Comparison of ENCODE assay signal across 17 cellular contexts in genomic region chr14:68922201-68922613, GRCh38. TPM values are rescaled to one million over a fixed set of nuclear protein-coding genes. Genes with fewer than 3 reads are reported as not detected.
DNase-seq lines count a peak whose midpoint lies in the region; ATAC-seq and TF ChIP-seq lines count a peak whose summit lies in the region.
"Had no signal": no experiment of that assay in that cellular context is flagged by ENCODE, and none has a peak within 500 bp of the region (broad histone marks: within the 10 kb centered on the region; RNA-seq: fewer than 3 reads in every experiment).

No MANE protein-coding gene starts in this region.

- H3K27me3 ChIP-seq in esophagus (ENCODE audit: control insufficient read depth in 1 of 2, insufficient read depth in 2 of 2, low read length in 2 of 2) (no peaks in the 10 kb centered on the region), muscle layer of duodenum (ENCODE audit: low read depth, low read length) (no peaks in the 10 kb centered on the region), thoracic aorta (replicated peaks; ENCODE audit: insufficient read depth) (no peaks in the 10 kb centered on the region)

- DNase-seq in DMS 273 (lab: John Stamatoyannopoulos, UW; ENCODE audit: unreplicated experiment) = peak; percentile 48
- DNase-seq in DMS 273 treated with DMSO at 0.1 percent for 48 hours (lab: John Stamatoyannopoulos, UW) = no peak
- DNase-seq in thoracic aorta (ENCODE audit: low spot score) = no peak
- DNase-seq in stimulated activated CD4-positive, alpha-beta T cell treated with anti-CD3 and anti-CD28 coated beads, Interleukin-12 subunit alpha, Interleukin-12 subunit beta, amount 100 ng/mL, for 4 hours = no peak
- DNase-seq: activated CD4-positive, alpha-beta T cell treated with anti-CD3 and anti-CD28 coated beads, Interleukin-2, amount 10 ng/mL, durations not matched to agents 24 days and 14 days; activated T-cell treated with anti-CD3 and anti-CD28 coated beads, Interleukin-2, amount 50 U/mL, for 48 hours; effector memory CD4-positive, alpha-beta T cell; GF-D8; NCI-H1417; NCI-H526; RPMI8226; stimulated activated naive CD4-positive, alpha-beta T cell treated with Interleukin-2 at 50 U/mL for 16 hours had no signal

- H3K36me3 ChIP-seq in esophagus (ENCODE audit: control insufficient read depth in 2 of 2, insufficient read depth in 2 of 2, low read length in 1 of 2) (peaks cover 3 to 28% of the 10 kb centered on the region in 2 donors), muscle layer of duodenum (ENCODE audit: control insufficient read depth in 1 of 2, insufficient read depth in 2 of 2, low read length in 2 of 2) (peaks cover 17 to 30% of the 10 kb centered on the region in 2 donors), thoracic aorta (peaks cover 25% of the 10 kb centered on the region)

- H3K27ac ChIP-seq in esophagus (ENCODE audit: low read depth in 2 of 2, low read length in 1 of 2) = peak overlapping the region; percentile 59 to 79
- H3K27ac ChIP-seq in muscle layer of duodenum (ENCODE audit: low read length) = peak overlapping the region; percentile 84
- peak overlapping the region; percentile 92 to 97 for H3K27ac ChIP-seq in thoracic aorta
- H3K27ac ChIP-seq: 22Rv1 had no signal

- peaks cover 0 to 5% of the 10 kb centered on the region in 2 donors for H3K9me3 ChIP-seq in esophagus (ENCODE audit: control insufficient read depth in 2 of 2, insufficient read depth in 1 of 2, low read depth in 1 of 2, low read length in 1 of 2)
- peaks cover 0 to 3% of the 10 kb centered on the region in 2 donors for H3K9me3 ChIP-seq in muscle layer of duodenum (ENCODE audit: control insufficient read depth in 1 of 2, low read length in 2 of 2)
- H3K9me3 ChIP-seq in thoracic aorta = no peaks in the 10 kb centered on the region

- no peak for TF ChIP-seq CTCF in thoracic aorta (IDR thresholded peaks at IDR 0.05)

- H3K4me1 ChIP-seq in esophagus (ENCODE audit: control insufficient read depth in 2 of 2, insufficient read depth in 2 of 2, low read length in 1 of 2) = peaks cover 0 to 8% of the 10 kb centered on the region in 2 donors
- peaks cover 2 to 67% of the 10 kb centered on the region in 2 donors for H3K4me1 ChIP-seq in muscle layer of duodenum (ENCODE audit: control insufficient read depth in 1 of 2, insufficient read depth in 2 of 2, low read length in 2 of 2)
- peaks cover 28 to 96% of the 10 kb centered on the region in 2 donors for H3K4me1 ChIP-seq in thoracic aorta (ENCODE audit: control insufficient read depth in 1 of 2, low read depth in 2 of 2)

- 50 to 56% methylated on average over 6 of the region's 6 CpGs for WGBS in esophagus, 2 donors

- H3K4me3 ChIP-seq in esophagus (ENCODE audit: low read depth in 1 of 2, low read length in 2 of 2) (no peak overlapping the region), muscle layer of duodenum (ENCODE audit: low read depth in 1 of 2, low read length in 2 of 2) (no peak overlapping the region), thoracic aorta (no peak overlapping the region)

- no peak for ATAC-seq in thoracic aorta (ENCODE audit: insufficient number of reproducible peaks, low FRiP score, low read depth)
- ATAC-seq in HG03108 (IDR thresholded peaks at IDR 0.05; ENCODE audit: unreplicated experiment) = no peak
- no peak for ATAC-seq in GM18873 (IDR thresholded peaks at IDR 0.05; ENCODE audit: low FRiP score, unreplicated experiment)

RNA-seq across cellular contexts. Expression of gene ACTN1, which starts 56.9 kb away (rescaled TPM):
- 10 to 100 TPM; 37.4 to 98.2 TPM for polyA plus RNA-seq in esophagus
- total RNA-seq in thoracic aorta = 1,000 to 10,000 TPM; 1,201 to 1,291 TPM
